ENCODE assay signal across 1 cellular context in genomic region chr22:37892566-37893338, GRCh38.
TF ChIP-seq lines count a peak whose summit lies in the region.

No MANE protein-coding gene starts in this region.

TF ChIP-seq in WTC11, 78 proteins besides CTCF, POLR2A, EP300 and RAD21 (continued from another document):
- TF ChIP-seq STAT6 (CRISPR knock-in tag; conservative IDR thresholded peaks at IDR 0.05; ENCODE audit: low read depth) = no peak
- no peak for TF ChIP-seq ZNF281 (CRISPR knock-in tag; IDR thresholded peaks at IDR 0.05)
TF ChIP-seq in WTC11: peak in this region for 0.
